12 cellular contexts compared by ENCODE assay signal in the genomic region with DNA sequence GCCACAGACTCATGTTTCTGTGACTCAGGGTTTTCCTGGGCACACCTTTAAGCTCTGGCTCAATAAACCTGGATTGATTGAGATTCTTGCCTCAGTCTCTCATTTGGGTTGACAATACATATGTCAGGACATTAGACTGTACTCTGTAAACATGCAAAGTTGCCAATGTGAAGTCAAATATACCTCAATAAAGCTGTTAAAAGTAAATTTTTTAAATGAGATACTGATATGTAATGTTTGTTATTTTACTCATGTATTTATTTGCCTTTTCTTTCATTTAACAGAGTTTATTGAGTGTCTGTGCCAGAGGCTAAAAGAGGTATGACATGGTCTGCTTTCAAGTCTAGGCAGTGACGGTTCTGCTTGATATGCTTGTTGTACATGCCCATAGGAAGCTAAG.
"Had no signal": no experiment of that assay in that cellular context is flagged by ENCODE, and none has a peak within 500 bp of the region (broad histone marks: within the 10 kb centered on the region; RNA-seq: fewer than 3 reads in every experiment).

No MANE protein-coding gene starts in this region.

- H3K27me3 Mint-ChIP-seq: natural killer cell treated with Interleukin-12 subunit alpha and Interleukin-12 subunit beta and Interleukin-15 and Interleukin-18, amount 100 ng/mL, for 72 hours; stimulated activated memory B cell treated with anti-CD40 and anti-IgM and Interleukin-4, amounts not matched to agents 10 μg/mL and 1 μg/mL and 100 μg/mL, for 72 hours had no signal

- H3K9me3 ChIP-seq: heart left ventricle, pancreas, tibial artery had no signal

- H3K36me3 ChIP-seq: brain microvascular endothelial cell, heart left ventricle, pancreas, tibial artery had no signal

- H3K36me3 Mint-ChIP-seq: natural killer cell treated with Interleukin-12 subunit alpha and Interleukin-12 subunit beta and Interleukin-15 and Interleukin-18, amount 100 ng/mL, for 72 hours; stimulated activated memory B cell treated with anti-CD40 and anti-IgM and Interleukin-4, amounts not matched to agents 10 μg/mL and 1 μg/mL and 100 μg/mL, for 72 hours had no signal

- H3K27me3 ChIP-seq: brain microvascular endothelial cell, dorsolateral prefrontal cortex, heart left ventricle, pancreas, tibial artery had no signal

- DNase-seq: activated CD4-positive, alpha-beta T cell treated with anti-CD3 and anti-CD28 coated beads, Interleukin-2, amount 50 U/mL, for 1 hour; activated naive CD4-positive, alpha-beta T cell treated with anti-CD3 and anti-CD28 coated beads, Interleukin-2, amount 50 U/mL, for 16 hours; activated T-cell treated with anti-CD3 and anti-CD28 coated beads for 4 hours; amygdala; brain microvascular endothelial cell; dorsolateral prefrontal cortex; heart left ventricle; pancreas; small intestine; tibial artery had no signal

- H3K27ac ChIP-seq: brain microvascular endothelial cell, dorsolateral prefrontal cortex, heart left ventricle, tibial artery had no signal

- H3K4me3 ChIP-seq: dorsolateral prefrontal cortex, heart left ventricle, pancreas, tibial artery had no signal

- ATAC-seq: heart left ventricle; natural killer cell treated with Interleukin-12 subunit alpha and Interleukin-12 subunit beta and Interleukin-15 and Interleukin-18, amount 100 ng/mL, for 72 hours; pancreas; stimulated activated memory B cell treated with anti-CD40 and anti-IgM and Interleukin-4, amounts not matched to agents 10 μg/mL and 1 μg/mL and 100 μg/mL, for 72 hours had no signal

- H3K27ac Mint-ChIP-seq: natural killer cell treated with Interleukin-12 subunit alpha and Interleukin-12 subunit beta and Interleukin-15 and Interleukin-18, amount 100 ng/mL, for 72 hours; stimulated activated memory B cell treated with anti-CD40 and anti-IgM and Interleukin-4, amounts not matched to agents 10 μg/mL and 1 μg/mL and 100 μg/mL, for 72 hours had no signal

- H3K9me3 Mint-ChIP-seq: natural killer cell treated with Interleukin-12 subunit alpha and Interleukin-12 subunit beta and Interleukin-15 and Interleukin-18, amount 100 ng/mL, for 72 hours; stimulated activated memory B cell treated with anti-CD40 and anti-IgM and Interleukin-4, amounts not matched to agents 10 μg/mL and 1 μg/mL and 100 μg/mL, for 72 hours had no signal

- H3K4me3 Mint-ChIP-seq: natural killer cell treated with Interleukin-12 subunit alpha and Interleukin-12 subunit beta and Interleukin-15 and Interleukin-18, amount 100 ng/mL, for 72 hours; stimulated activated memory B cell treated with anti-CD40 and anti-IgM and Interleukin-4, amounts not matched to agents 10 μg/mL and 1 μg/mL and 100 μg/mL, for 72 hours had no signal
